In genomic region chr6:136522636-136523035, GRCh38 we compare ENCODE assay signal across 24 cellular contexts. TPM values are rescaled to one million over a fixed set of nuclear protein-coding genes. Genes with fewer than 3 reads are reported as not detected.
DNase-seq lines count a peak whose midpoint lies in the region; ATAC-seq, FAIRE-seq and TF ChIP-seq lines count a peak whose summit lies in the region.
"Had no signal": no experiment of that assay in that cellular context is flagged by ENCODE, and none has a peak within 500 bp of the region (broad histone marks: within the 10 kb centered on the region; RNA-seq: fewer than 3 reads in every experiment).

No MANE protein-coding gene starts in this region.

- H3K4me2 ChIP-seq in A549: peak overlapping the region; percentile 81
- H3K4me2 ChIP-seq: BLaER1 treated with 17β-estradiol and CSF1 and Interleukin-3, amounts not matched to agents 10 nM and 100 nM had no signal

- POLR2A ChIA-PET in A549 (lab: Yijun Ruan, JAX): no interaction called here

- TF ChIP-seq CTCF in A549 (IDR thresholded peaks at IDR 0.05) (no peak), dorsolateral prefrontal cortex (IDR thresholded peaks at IDR 0.05 in 54 of 56, conservative IDR thresholded peaks at IDR 0.05 in 2 of 56; ENCODE audit: low read depth in 1 of 56, partially characterized antibody in 56 of 56) (no peak)

- no peak for TF ChIP-seq EP300 in A549 (IDR thresholded peaks at IDR 0.05)

- H3K4me1 ChIP-seq in A549: peaks cover 92% of the 10 kb centered on the region
- H3K4me1 ChIP-seq: BLaER1 treated with 17β-estradiol and CSF1 and Interleukin-3, amounts not matched to agents 10 nM and 100 nM had no signal

- no peak for TF ChIP-seq POLR2A in A549 (IDR thresholded peaks at IDR 0.05; ENCODE audit: low read length)

- DNase-seq in A549 (ENCODE audit: low read depth in 1 of 2, low spot score in 1 of 2): no peak
- DNase-seq in dorsolateral prefrontal cortex: no peak
- DNase-seq in DMS53 treated with DMSO at 0.1 percent for 48 hours (lab: John Stamatoyannopoulos, UW; ENCODE audit: unreplicated experiment): no peak
- DNase-seq in stimulated activated naive CD4-positive, alpha-beta T cell treated with Interleukin-2 at 50 U/mL for 16 hours (lab: John Stamatoyannopoulos, UW): no peak
- DNase-seq in stimulated activated CD4-positive, alpha-beta T cell treated with anti-CD3 and anti-CD28 coated beads, Interleukin-2, amount 100 ng/mL, for 48 hours: no peak
- DNase-seq: ACHN; AML-193; BE2C; CD4-positive, alpha-beta T cell; CD8-positive, alpha-beta memory T cell; DMS 273 treated with DMSO at 0.1 percent for 48 hours; DMS79 treated with DMSO at 0.1 percent for 48 hours; GF-D8; GOT3 had no signal

- no peak for TF ChIP-seq RAD21 in A549 (conservative IDR thresholded peaks at IDR 0.05 in 1 of 2, IDR thresholded peaks at IDR 0.05 in 1 of 2)

- no peaks in the 10 kb centered on the region for H3K27me3 ChIP-seq in dorsolateral prefrontal cortex
- H3K27me3 ChIP-seq: BE2C; BLaER1 treated with 17β-estradiol and CSF1 and Interleukin-3, amounts not matched to agents 10 nM and 100 nM had no signal

- H3K4me3 ChIP-seq in A549: no peak overlapping the region
- peak overlapping the region in 56 of 59 donors; percentile 29 to 81 (median 66) for H3K4me3 ChIP-seq in dorsolateral prefrontal cortex
- H3K4me3 ChIP-seq: BLaER1 treated with 17β-estradiol and CSF1 and Interleukin-3, amounts not matched to agents 10 nM and 100 nM; HAP-1 had no signal

- ATAC-seq in A549: no peak

- FAIRE-seq in A549 (lab: Jason Lieb, UNC): no peak
- FAIRE-seq: A204.1, GM12891, GM18507, H54 had no signal

- intact Hi-C loops in dorsolateral prefrontal cortex (cut with DNase I): loop anchor here (2.0 to 10.0 kb wide), 3 partner anchors 52 to 88 kb away; no protein-coding TSS in a partner anchor

- no peaks in the 10 kb centered on the region for H3K9me3 ChIP-seq in A549
- H3K9me3 ChIP-seq: BE2C; BLaER1 treated with 17β-estradiol and CSF1 and Interleukin-3, amounts not matched to agents 10 nM and 100 nM; HAP-1 had no signal

- H3K27ac ChIP-seq in A549: peak overlapping the region; percentile 91 to 97; a peak in 5 of 6 replicates
- peak overlapping the region; percentile 97 for H3K27ac ChIP-seq in angular gyrus (ENCODE audit: low read depth, low read length)
- peak overlapping the region; percentile 41 to 99 (median 96) for H3K27ac ChIP-seq in dorsolateral prefrontal cortex
- peak overlapping the region; percentile 85 for H3K27ac ChIP-seq in temporal lobe (ENCODE audit: low read depth, low read length)
- H3K27ac ChIP-seq: 22Rv1; BLaER1 treated with 17β-estradiol and CSF1 and Interleukin-3, amounts not matched to agents 10 nM and 100 nM had no signal

- 96% methylated on average over 3 of the region's 3 CpGs for WGBS in A549 (ENCODE audit: missing lambda C conversion rate)

- CTCF ChIA-PET in A549 (lab: Yijun Ruan, JAX): interaction anchor here (1.4 to 1.8 kb wide), 2 partner anchors 11 to 24 kb away, joined by 4 to 5 read pairs; no protein-coding TSS in a partner anchor

TF ChIP-seq in A549, 52 proteins besides CTCF, POLR2A, EP300 and RAD21:
- TF ChIP-seq JUNB (IDR thresholded peaks at IDR 0.05) (no peak), MAZ (IDR thresholded peaks at IDR 0.05; ENCODE audit: borderline replicate concordance, low read depth, low read length) (no peak), USF2 (IDR thresholded peaks at IDR 0.05) (no peak), ELK1 (IDR thresholded peaks at IDR 0.05; ENCODE audit: low read depth, low read length) (no peak), MYC (IDR thresholded peaks at IDR 0.05; ENCODE audit: borderline replicate concordance, low read length) (no peak), NFE2L2 (conservative IDR thresholded peaks at IDR 0.05; ENCODE audit: low read length) (no peak), RARB (CRISPR knock-in tag; IDR thresholded peaks at IDR 0.05) (no peak), POLR2AphosphoS2 (conservative IDR thresholded peaks at IDR 0.05; ENCODE audit: low read length) (no peak), KDM5A (IDR thresholded peaks at IDR 0.05) (no peak), FOXS1 (CRISPR knock-in tag; IDR thresholded peaks at IDR 0.05) (no peak), ESRRA (IDR thresholded peaks at IDR 0.05; ENCODE audit: borderline replicate concordance, low read length) (no peak), NR3C1 (IDR thresholded peaks at IDR 0.05) (no peak), HOXB13 (CRISPR knock-in tag; IDR thresholded peaks at IDR 0.05; ENCODE audit: low read depth) (no peak), GATA3 (IDR thresholded peaks at IDR 0.05; ENCODE audit: borderline replicate concordance) (no peak)

RNA-seq across cellular contexts. Expression of gene MAP7, which starts 27.6 kb away (rescaled TPM):
- 49.0 and 64.5 TPM in 2 replicates for polyA plus RNA-seq in A549 (2011; rRNA removed)
- 36.9 and 38.4 TPM in 2 replicates for polyA plus RNA-seq in A549 (2012; cell fraction: cytosol; rRNA removed)
- 41.6 and 44.1 TPM in 2 replicates for polyA plus RNA-seq in A549 (2012; cell fraction: nucleus; rRNA removed)
- polyA plus RNA-seq in A549 (2017; fragmentation: RNase III; extraction: RNeasy Plus Mini Kit Qiagen cat#74134 plus additional on column Dnase treatment): 49.5 to 65.0 TPM (median 60.6 TPM) in 3 replicates
- polyA minus RNA-seq in A549 (2011; rRNA and poly(A)+ RNA removed): 27.1 and 28.1 TPM in 2 replicates
- 100 to 1,000 TPM in 67 of 120 experiments, 10 to 100 TPM in 53; 56.8 to 230 (median 104) TPM for total RNA-seq in dorsolateral prefrontal cortex
- 4.2 TPM for total RNA-seq in temporal lobe
- total RNA-seq: G401 had no signal

Comparison
In these comparisons a context has a peak if more than half of its experiments do, and no peak if none do; other contexts are left out.
1. RNA of gene MAP7, which starts 27.6 kb away (total RNA-seq): 56.8 to 230 TPM in dorsolateral prefrontal cortex; 4.2 TPM in temporal lobe (single experiment); every median in the first group is over 10 times any median in the second.
2. Peak in every context shown above with its lines, with median percentiles within 50 percentile points of each other: H3K27ac ChIP-seq.